ENCODE assay signal across 1 cellular context in the genomic region with DNA sequence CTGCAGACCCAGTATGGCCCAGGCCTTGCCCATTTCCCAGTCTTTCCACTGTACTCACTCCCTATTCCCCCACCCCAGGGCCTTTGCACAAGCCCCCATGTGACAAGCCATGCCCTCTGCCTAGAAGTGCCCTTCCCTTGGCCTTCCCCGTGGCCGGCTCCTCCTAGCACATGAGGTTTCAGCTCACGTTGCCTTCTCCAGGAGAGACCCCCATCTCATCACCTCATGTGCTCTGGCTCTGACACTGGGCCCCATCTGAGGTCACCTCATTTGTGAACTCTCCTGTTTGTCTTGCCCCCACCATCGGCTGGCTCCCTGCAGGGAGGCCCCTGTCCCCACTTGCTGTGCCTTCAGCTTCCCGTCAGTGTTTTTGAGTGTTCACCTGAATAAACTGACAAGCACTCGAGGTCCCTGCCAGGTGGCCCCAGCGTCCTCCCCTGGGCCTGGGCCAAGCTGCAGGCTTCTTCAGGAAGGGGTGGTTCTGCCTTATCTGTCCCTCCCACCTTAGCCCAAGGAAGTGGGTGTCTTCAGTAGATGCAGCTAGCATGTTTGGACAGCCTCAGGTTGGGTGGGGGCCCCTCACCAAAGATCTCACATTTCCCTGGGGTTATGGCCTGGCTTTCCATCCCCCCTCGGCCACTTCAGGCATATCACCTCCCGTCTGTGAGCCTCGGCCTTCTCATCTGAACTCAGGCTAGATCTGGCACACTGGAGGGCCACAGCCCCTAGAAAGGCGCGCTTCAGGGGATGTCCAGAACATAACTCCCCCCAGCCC.
A peak's percentile ranks its signal among the peaks of the same experiment; 100 is the strongest.
TF ChIP-seq lines count a peak whose summit lies in the region.

No MANE protein-coding gene starts in this region.

TF ChIP-seq in HEK293, 187 proteins besides CTCF, POLR2A, EP300 and RAD21 (continued from another document):
- TF ChIP-seq, protein P1, sequence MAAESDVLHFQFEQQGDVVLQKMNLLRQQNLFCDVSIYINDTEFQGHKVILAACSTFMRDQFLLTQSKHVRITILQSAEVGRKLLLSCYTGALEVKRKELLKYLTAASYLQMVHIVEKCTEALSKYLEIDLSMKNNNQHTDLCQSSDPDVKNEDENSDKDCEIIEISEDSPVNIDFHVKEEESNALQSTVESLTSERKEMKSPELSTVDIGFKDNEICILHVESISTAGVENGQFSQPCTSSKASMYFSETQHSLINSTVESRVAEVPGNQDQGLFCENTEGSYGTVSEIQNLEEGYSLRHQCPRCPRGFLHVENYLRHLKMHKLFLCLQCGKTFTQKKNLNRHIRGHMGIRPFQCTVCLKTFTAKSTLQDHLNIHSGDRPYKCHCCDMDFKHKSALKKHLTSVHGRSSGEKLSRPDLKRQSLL (tag by site-specific recombination; IDR thresholded peaks at IDR 0.05), result no peak
- TF ChIP-seq ZNF571 (tag by site-specific recombination; IDR thresholded peaks at IDR 0.05) (no peak), ZNF830 (tag by site-specific recombination; IDR thresholded peaks at IDR 0.05; ENCODE audit: low read depth) (no peak), ZNF623 (tag by site-specific recombination; IDR thresholded peaks at IDR 0.05) (peak; percentile 98), EGR2 (tag by site-specific recombination; IDR thresholded peaks at IDR 0.05; ENCODE audit: low read depth) (peak; percentile 39; the same call in 1 of the 2 replicates), ZBTB7A (tag by site-specific recombination; IDR thresholded peaks at IDR 0.05; ENCODE audit: low read depth) (no peak), ZNF404 (tag by site-specific recombination; IDR thresholded peaks at IDR 0.05) (no peak), ZNF791 (tag by site-specific recombination; IDR thresholded peaks at IDR 0.05) (no peak), MZF1 (tag by site-specific recombination; IDR thresholded peaks at IDR 0.05; ENCODE audit: borderline replicate concordance) (no peak), ZFHX2 (tag by site-specific recombination; conservative IDR thresholded peaks at IDR 0.05) (no peak; the same call in 1 of the 2 replicates)
- TF ChIP-seq, protein P2, sequence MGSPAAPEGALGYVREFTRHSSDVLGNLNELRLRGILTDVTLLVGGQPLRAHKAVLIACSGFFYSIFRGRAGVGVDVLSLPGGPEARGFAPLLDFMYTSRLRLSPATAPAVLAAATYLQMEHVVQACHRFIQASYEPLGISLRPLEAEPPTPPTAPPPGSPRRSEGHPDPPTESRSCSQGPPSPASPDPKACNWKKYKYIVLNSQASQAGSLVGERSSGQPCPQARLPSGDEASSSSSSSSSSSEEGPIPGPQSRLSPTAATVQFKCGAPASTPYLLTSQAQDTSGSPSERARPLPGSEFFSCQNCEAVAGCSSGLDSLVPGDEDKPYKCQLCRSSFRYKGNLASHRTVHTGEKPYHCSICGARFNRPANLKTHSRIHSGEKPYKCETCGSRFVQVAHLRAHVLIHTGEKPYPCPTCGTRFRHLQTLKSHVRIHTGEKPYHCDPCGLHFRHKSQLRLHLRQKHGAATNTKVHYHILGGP (tag by site-specific recombination; IDR thresholded peaks at IDR 0.05), result no peak
- TF ChIP-seq, protein P3, sequence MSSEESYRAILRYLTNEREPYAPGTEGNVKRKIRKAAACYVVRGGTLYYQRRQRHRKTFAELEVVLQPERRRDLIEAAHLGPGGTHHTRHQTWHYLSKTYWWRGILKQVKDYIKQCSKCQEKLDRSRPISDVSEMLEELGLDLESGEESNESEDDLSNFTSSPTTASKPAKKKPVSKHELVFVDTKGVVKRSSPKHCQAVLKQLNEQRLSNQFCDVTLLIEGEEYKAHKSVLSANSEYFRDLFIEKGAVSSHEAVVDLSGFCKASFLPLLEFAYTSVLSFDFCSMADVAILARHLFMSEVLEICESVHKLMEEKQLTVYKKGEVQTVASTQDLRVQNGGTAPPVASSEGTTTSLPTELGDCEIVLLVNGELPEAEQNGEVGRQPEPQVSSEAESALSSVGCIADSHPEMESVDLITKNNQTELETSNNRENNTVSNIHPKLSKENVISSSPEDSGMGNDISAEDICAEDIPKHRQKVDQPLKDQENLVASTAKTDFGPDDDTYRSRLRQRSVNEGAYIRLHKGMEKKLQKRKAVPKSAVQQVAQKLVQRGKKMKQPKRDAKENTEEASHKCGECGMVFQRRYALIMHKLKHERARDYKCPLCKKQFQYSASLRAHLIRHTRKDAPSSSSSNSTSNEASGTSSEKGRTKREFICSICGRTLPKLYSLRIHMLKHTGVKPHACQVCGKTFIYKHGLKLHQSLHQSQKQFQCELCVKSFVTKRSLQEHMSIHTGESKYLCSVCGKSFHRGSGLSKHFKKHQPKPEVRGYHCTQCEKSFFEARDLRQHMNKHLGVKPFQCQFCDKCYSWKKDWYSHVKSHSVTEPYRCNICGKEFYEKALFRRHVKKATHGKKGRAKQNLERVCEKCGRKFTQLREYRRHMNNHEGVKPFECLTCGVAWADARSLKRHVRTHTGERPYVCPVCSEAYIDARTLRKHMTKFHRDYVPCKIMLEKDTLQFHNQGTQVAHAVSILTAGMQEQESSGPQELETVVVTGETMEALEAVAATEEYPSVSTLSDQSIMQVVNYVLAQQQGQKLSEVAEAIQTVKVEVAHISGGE (tag by site-specific recombination; conservative IDR thresholded peaks at IDR 0.05; ENCODE audit: low read depth), result no peak
